ENCODE assay signal across 1 cellular context in the genomic region with DNA sequence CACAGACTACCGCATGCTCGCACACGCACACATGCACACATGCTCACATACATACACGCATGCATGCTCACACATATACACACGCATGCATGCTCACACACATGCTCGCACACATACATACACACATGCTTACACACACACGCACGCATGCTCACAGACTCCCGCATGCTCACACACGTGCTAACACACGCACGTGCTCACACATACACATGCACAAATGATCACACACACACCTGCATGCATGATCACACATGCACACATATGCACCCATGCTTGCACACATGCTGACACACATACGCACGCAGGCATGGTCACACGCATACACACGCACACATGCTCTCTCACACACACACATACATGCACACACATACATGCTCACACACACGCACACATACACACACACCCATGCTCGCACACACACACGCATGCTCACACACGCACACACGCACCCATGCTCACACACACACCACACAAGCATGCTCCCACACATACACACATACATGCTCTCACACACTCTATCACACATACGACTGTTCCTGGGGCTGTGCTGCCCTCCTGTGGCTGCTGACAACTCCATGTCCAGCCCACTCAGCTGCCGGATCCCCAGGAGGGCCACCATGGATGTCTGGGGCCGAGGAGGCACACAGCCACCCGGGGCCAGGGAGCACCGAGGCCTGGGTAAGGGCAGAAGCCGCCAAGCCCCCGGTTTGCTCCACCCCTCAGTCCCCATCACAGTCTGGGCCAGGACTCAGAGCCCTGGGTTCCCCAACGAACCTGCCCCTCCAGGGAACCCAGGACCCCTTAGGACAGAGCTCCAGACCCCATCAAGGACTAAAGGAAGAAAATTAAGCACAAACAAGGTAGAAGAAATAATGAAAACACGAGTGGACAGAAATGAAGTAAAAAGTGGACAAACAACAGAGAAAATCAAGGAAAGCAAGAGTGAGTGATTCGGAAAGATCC.
TF ChIP-seq lines count a peak whose summit lies in the region.

No MANE protein-coding gene starts in this region.

TF ChIP-seq in HepG2, 621 proteins besides CTCF, POLR2A, EP300 and RAD21 (continued from another document):
- TF ChIP-seq, protein P1, sequence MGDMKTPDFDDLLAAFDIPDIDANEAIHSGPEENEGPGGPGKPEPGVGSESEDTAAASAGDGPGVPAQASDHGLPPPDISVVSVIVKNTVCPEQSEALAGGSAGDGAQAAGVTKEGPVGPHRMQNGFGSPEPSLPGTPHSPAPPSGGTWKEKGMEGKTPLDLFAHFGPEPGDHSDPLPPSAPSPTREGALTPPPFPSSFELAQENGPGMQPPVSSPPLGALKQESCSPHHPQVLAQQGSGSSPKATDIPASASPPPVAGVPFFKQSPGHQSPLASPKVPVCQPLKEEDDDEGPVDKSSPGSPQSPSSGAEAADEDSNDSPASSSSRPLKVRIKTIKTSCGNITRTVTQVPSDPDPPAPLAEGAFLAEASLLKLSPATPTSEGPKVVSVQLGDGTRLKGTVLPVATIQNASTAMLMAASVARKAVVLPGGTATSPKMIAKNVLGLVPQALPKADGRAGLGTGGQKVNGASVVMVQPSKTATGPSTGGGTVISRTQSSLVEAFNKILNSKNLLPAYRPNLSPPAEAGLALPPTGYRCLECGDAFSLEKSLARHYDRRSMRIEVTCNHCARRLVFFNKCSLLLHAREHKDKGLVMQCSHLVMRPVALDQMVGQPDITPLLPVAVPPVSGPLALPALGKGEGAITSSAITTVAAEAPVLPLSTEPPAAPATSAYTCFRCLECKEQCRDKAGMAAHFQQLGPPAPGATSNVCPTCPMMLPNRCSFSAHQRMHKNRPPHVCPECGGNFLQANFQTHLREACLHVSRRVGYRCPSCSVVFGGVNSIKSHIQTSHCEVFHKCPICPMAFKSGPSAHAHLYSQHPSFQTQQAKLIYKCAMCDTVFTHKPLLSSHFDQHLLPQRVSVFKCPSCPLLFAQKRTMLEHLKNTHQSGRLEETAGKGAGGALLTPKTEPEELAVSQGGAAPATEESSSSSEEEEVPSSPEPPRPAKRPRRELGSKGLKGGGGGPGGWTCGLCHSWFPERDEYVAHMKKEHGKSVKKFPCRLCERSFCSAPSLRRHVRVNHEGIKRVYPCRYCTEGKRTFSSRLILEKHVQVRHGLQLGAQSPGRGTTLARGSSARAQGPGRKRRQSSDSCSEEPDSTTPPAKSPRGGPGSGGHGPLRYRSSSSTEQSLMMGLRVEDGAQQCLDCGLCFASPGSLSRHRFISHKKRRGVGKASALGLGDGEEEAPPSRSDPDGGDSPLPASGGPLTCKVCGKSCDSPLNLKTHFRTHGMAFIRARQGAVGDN (CRISPR knock-in tag; IDR thresholded peaks at IDR 0.05) = peak; percentile 34
- TF ChIP-seq, protein P2, sequence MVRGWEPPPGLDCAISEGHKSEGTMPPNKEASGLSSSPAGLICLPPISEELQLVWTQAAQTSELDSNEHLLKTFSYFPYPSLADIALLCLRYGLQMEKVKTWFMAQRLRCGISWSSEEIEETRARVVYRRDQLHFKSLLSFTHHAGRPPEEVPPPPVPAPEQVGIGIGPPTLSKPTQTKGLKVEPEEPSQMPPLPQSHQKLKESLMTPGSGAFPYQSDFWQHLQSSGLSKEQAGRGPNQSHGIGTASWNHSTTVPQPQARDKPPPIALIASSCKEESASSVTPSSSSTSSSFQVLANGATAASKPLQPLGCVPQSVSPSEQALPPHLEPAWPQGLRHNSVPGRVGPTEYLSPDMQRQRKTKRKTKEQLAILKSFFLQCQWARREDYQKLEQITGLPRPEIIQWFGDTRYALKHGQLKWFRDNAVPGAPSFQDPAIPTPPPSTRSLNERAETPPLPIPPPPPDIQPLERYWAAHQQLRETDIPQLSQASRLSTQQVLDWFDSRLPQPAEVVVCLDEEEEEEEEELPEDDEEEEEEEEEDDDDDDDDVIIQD (CRISPR knock-in tag; IDR thresholded peaks at IDR 0.05; ENCODE audit: low read depth) = no peak
- TF ChIP-seq ZNF160 (CRISPR knock-in tag; IDR thresholded peaks at IDR 0.05) (no peak), ZNF589 (CRISPR knock-in tag; conservative IDR thresholded peaks at IDR 0.05) (0 out of 2 replicates have a peak, but pooled peaks have one; percentile 39)
